ENCODE assay signal across 1 cellular context in genomic region chr16:66847533-66848057, GRCh38.
A peak's percentile ranks its signal among the peaks of the same experiment; 100 is the strongest.
TF ChIP-seq lines count a peak whose summit lies in the region.

No MANE protein-coding gene starts in this region.

TF ChIP-seq in K562, 482 proteins besides CTCF, POLR2A, EP300 and RAD21:
- TF ChIP-seq BCOR (IDR thresholded peaks at IDR 0.05) = 0 out of 2 replicates have a peak, but pooled peaks have one; percentile 26
- peak; percentile 54 for TF ChIP-seq RBM25 (IDR thresholded peaks at IDR 0.05; ENCODE audit: low read depth, low read length, severe bottlenecking)
- TF ChIP-seq PML (IDR thresholded peaks at IDR 0.05; ENCODE audit: low read length) = no peak
